10 cellular contexts compared by ENCODE assay signal in the genomic region with DNA sequence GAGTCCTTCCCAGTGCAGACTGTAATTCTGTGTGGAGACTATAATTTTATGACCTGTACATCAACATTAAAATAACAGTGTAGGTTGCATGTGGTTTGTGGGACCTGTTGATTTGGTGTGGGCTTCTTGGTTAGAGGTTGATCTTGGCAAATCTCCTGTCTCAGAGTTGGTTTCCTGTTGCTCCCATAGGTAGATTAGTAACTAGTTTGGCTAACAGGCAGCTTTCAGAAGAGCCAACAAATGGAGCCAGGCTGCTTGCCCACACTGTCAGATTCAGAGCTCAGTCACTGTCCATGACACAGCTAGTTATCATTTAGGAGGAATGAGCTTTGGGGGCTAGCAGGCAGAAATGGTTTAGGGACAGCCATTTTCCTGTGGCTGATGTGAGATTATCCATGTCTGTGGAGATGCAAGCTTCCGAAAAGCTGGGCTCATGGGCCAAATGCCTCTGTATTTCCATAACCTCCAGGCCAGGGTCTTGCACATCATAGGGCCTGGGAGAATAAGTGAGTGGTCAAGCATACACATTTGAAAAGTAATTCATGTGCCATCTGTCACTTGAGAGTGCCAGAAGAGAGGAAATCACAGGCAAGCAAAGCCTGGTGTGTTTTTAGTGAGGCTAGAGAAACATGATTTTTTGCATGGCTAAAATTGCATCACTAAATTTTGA. TPM values are rescaled to one million over a fixed set of nuclear protein-coding genes. Genes with fewer than 3 reads are reported as not detected.
DNase-seq lines count a peak whose midpoint lies in the region; ATAC-seq, FAIRE-seq and TF ChIP-seq lines count a peak whose summit lies in the region.
"Had no signal": no experiment of that assay in that cellular context is flagged by ENCODE, and none has a peak within 500 bp of the region (broad histone marks: within the 10 kb centered on the region; RNA-seq: fewer than 3 reads in every experiment).

No MANE protein-coding gene starts in this region.

- TF ChIP-seq POLR2A in H1 (IDR thresholded peaks at IDR 0.05; ENCODE audit: control extremely low read depth in 1 of 2, low read depth in 2 of 2, low read length in 2 of 2), result no peak

- no peak overlapping the region for H2BK12ac ChIP-seq in H1 (ENCODE audit: low read depth, low read length)

- no peak for TF ChIP-seq EP300 in H1 (IDR thresholded peaks at IDR 0.05; ENCODE audit: borderline replicate concordance in 1 of 2, low read depth in 2 of 2, low read length in 2 of 2)

- H2BK20ac ChIP-seq in H1 (ENCODE audit: low read length), result no peak overlapping the region

- H2BK120ac ChIP-seq in H1 (replicated peaks; ENCODE audit: low read depth, low read length), result no peak overlapping the region

- no peak overlapping the region for H2AFZ ChIP-seq in H1 (ENCODE audit: low read length)

- H4K91ac ChIP-seq in H1 (replicated peaks; ENCODE audit: insufficient read length, low read length), result no peak overlapping the region

- H3K9me3 ChIP-seq in H1 (ENCODE audit: insufficient read depth in 2 of 2, low read depth in 1 of 2, low read length in 1 of 2), result no peaks in the 10 kb centered on the region
- H3K9me3 ChIP-seq in skeletal muscle tissue (ENCODE audit: control insufficient read depth in 3 of 3, low read length in 3 of 3), result no peaks in the 10 kb centered on the region

- H4K20me1 ChIP-seq in H1 (replicated peaks in 1 of 2; ENCODE audit: control insufficient read depth in 1 of 2, insufficient read depth in 2 of 2, low read length in 2 of 2), result peaks cover 3 to 4% of the 10 kb centered on the region in 2 experiments

- no peak overlapping the region for H3K14ac ChIP-seq in H1 (ENCODE audit: insufficient read length)

- ATAC-seq in SK-N-SH treated with all-trans-retinoic acid at 6 μM for 48 hours (peak; percentile 36; the same call in 2 of the 3 replicates), HG02571 (IDR thresholded peaks at IDR 0.05; ENCODE audit: unreplicated experiment) (no peak), HG03175 (IDR thresholded peaks at IDR 0.05; ENCODE audit: unreplicated experiment) (no peak)

- H3K4me3 ChIP-seq in H1 (ENCODE audit: extremely low read depth in 1 of 4, insufficient read depth in 2 of 4, low read depth in 3 of 4, low read length in 4 of 4) (no peak overlapping the region), skeletal muscle tissue (ENCODE audit: low read length in 3 of 3) (no peak overlapping the region)

- no peaks in the 10 kb centered on the region for H3K27me3 ChIP-seq in H1 (replicated peaks in 1 of 4; ENCODE audit: control insufficient read depth in 3 of 4, extremely low read depth in 1 of 4, insufficient read depth in 3 of 4, low read length in 3 of 4)
- H3K27me3 ChIP-seq in skeletal muscle tissue (ENCODE audit: control insufficient read depth in 3 of 3, insufficient read depth in 3 of 3, low read length in 3 of 3), result no peaks in the 10 kb centered on the region

- H3K23me2 ChIP-seq in H1 (ENCODE audit: low read depth, low read length), result no peaks in the 10 kb centered on the region

- H3K18ac ChIP-seq in H1 (ENCODE audit: extremely low read depth, low read length), result no peak overlapping the region

- H3K79me2 ChIP-seq in H1 (ENCODE audit: control insufficient read depth in 1 of 2, insufficient read depth in 2 of 2, low read length in 2 of 2), result peaks cover 0 to 27% of the 10 kb centered on the region in 2 experiments; a peak in 2 of 4 replicates

- H2BK15ac ChIP-seq in H1 (ENCODE audit: low read length), result no peak overlapping the region

- H3K36me3 ChIP-seq in H1 (ENCODE audit: control insufficient read depth in 2 of 4, insufficient read depth in 4 of 4, low read length in 3 of 4) (no peaks in the 10 kb centered on the region; a peak in 1 of 8 replicates), skeletal muscle tissue (ENCODE audit: control insufficient read depth in 3 of 3, insufficient read depth in 3 of 3, low read length in 3 of 3) (peaks cover 0 to 2% (median under 1%) of the 10 kb centered on the region in 3 donors)

- H2AK5ac ChIP-seq in H1 (ENCODE audit: low read depth, low read length), result no peak overlapping the region

- POLR2A ChIA-PET in H1 (lab: Charles Lee; ENCODE audit: partially characterized antibody), result interaction anchor here (0.9 to 1.4 kb wide), 3 partner anchors 9 to 51 kb away, joined by 3 to 5 read pairs (median 3); no protein-coding TSS in a partner anchor

- H3K79me1 ChIP-seq in H1 (ENCODE audit: low read depth, low read length), result no peaks in the 10 kb centered on the region; the same call in none of the 2 replicates

- peak overlapping the region; percentile 36 for H2BK5ac ChIP-seq in H1 (ENCODE audit: low read depth, low read length)

- H3K4me1 ChIP-seq in H1 (replicated peaks in 1 of 4; ENCODE audit: control insufficient read depth in 3 of 4, insufficient read depth in 4 of 4, low read length in 3 of 4), result peaks cover 0 to 5% (median 0%) of the 10 kb centered on the region in 4 experiments; a peak in 1 of 7 replicates
- H3K4me1 ChIP-seq in skeletal muscle tissue (ENCODE audit: control insufficient read depth in 3 of 3, insufficient read depth in 3 of 3, low read length in 3 of 3), result peaks cover 15 to 21% (median 15%) of the 10 kb centered on the region in 3 donors

- no peak overlapping the region for H3K4ac ChIP-seq in H1 (replicated peaks; ENCODE audit: insufficient read length, low read depth, low read length)

- peak; percentile 45 for FAIRE-seq in GM19239 (lab: Jason Lieb, UNC)
- no peak for FAIRE-seq in H1 (lab: Jason Lieb, UNC)

- no peak overlapping the region; a peak in 1 of 7 replicates for H3K9ac ChIP-seq in H1 (replicated peaks in 1 of 4; ENCODE audit: extremely low read depth in 1 of 4, low read depth in 3 of 4, low read length in 3 of 4)
- no peak overlapping the region for H3K9ac ChIP-seq in skeletal muscle tissue (ENCODE audit: low read depth in 1 of 3, low read length in 3 of 3)
- H3K9ac ChIP-seq: KMS-11 had no signal

- WGBS in H1 (ENCODE audit: extremely low coverage in 1 of 2, insufficient coverage in 1 of 2, insufficient read length in 1 of 2, insufficient replicate concordance in 2 of 2, low coverage in 1 of 2, low lambda C conversion rate in 2 of 2, missing lambda C conversion rate in 1 of 2), 2 experiments, result 89% methylated on average over 1 of the region's 1 CpG; no CpG with 5 or more reads in 1 of the 2 experiments

- no peak overlapping the region for H4K5ac ChIP-seq in H1 (ENCODE audit: insufficient read length, low read depth, low read length)

- TF ChIP-seq RAD21 in H1 (IDR thresholded peaks at IDR 0.05 in 1 of 2, conservative IDR thresholded peaks at IDR 0.05 in 1 of 2; ENCODE audit: low read depth in 2 of 2, low read length in 2 of 2), result no peak

- H3K27ac ChIP-seq in H1 (ENCODE audit: low read depth, low read length), result no peak overlapping the region
- peak overlapping the region; percentile 42 for H3K27ac ChIP-seq in skeletal muscle tissue (ENCODE audit: low read depth, low read length)
- H3K27ac ChIP-seq: KMS-11 had no signal

- H3K4me2 ChIP-seq in H1 (ENCODE audit: insufficient read depth in 1 of 2, low read depth in 2 of 2, low read length in 2 of 2), result no peak overlapping the region
- H3K4me2 ChIP-seq: KMS-11 had no signal

- no peak for TF ChIP-seq CTCF in H1 (IDR thresholded peaks at IDR 0.05; ENCODE audit: control extremely low read depth in 1 of 3, insufficient read depth in 1 of 3, low read depth in 1 of 3, low read length in 3 of 3)

- DNase-seq in GM19239 (ENCODE audit: insufficient read length, low spot score) (no peak), H1 (ENCODE audit: low read depth in 1 of 2, low spot score in 2 of 2) (no peak), superior temporal gyrus (ENCODE audit: extremely low spot score) (no peak)
- DNase-seq: stimulated activated naive CD4-positive, alpha-beta T cell; T-helper 9 cell had no signal

- CTCF ChIA-PET in H1 (lab: Charles Lee; ENCODE audit: partially characterized antibody), result interaction anchor here (1.8 kb wide), 1 partner anchor 102 kb away, joined by 6 read pairs; no protein-coding TSS in a partner anchor

- no peak overlapping the region for H4K8ac ChIP-seq in H1 (ENCODE audit: extremely low read depth, insufficient read depth, low read length)

- H3K23ac ChIP-seq in H1 (ENCODE audit: insufficient read length), result no peak overlapping the region

- no peak overlapping the region for H3K56ac ChIP-seq in H1 (replicated peaks; ENCODE audit: insufficient read length, low read depth, low read length)

TF ChIP-seq in H1, 55 proteins besides CTCF, POLR2A, EP300 and RAD21 (continues in another document):
- TF ChIP-seq YY1 (IDR thresholded peaks at IDR 0.05; ENCODE audit: low read depth, low read length) (no peak), CHD2 (IDR thresholded peaks at IDR 0.05; ENCODE audit: low read length) (no peak)

RNA-seq across cellular contexts. Expression of a gene that starts 33.4 kb away (rescaled TPM):
- 31.3 and 31.6 TPM in 2 replicates for total RNA-seq in H1 (2021; fragmentation: NEBNext Ultra II Directional; extraction: Animal tissue kit (Norgen Biotek cat#: 25700))
- 41.2 and 54.8 TPM in 2 replicates for polyA plus RNA-seq in H1 (2011; rRNA removed)
- 40.7 TPM for polyA plus RNA-seq in H1 (2011; cell fraction: cytosol; rRNA removed)
- polyA plus RNA-seq in H1 (2011; cell fraction: nucleus; rRNA removed), result 51.2 TPM
- polyA plus RNA-seq in H1 (2012, experiment 1 of 2), result 21.6 to 34.6 TPM (median 32.5 TPM) in 4 replicates
- polyA plus RNA-seq in H1 (2012, experiment 2 of 2), result 28.2 TPM
- 20.3 TPM for polyA plus RNA-seq in H1 (2013, experiment 1 of 2)
- 19.7 TPM for polyA plus RNA-seq in H1 (2013, experiment 2 of 2)
- polyA minus RNA-seq in H1 (2011; rRNA and poly(A)+ RNA removed), result 26.9 and 30.1 TPM in 2 replicates
- polyA minus RNA-seq in H1 (2011; cell fraction: cytosol; rRNA and poly(A)+ RNA removed), result 18.4 TPM
- polyA minus RNA-seq in H1 (2011; cell fraction: nucleus; rRNA and poly(A)+ RNA removed), result 19.1 TPM
- total RNA-seq in skeletal muscle tissue, result 28.7 TPM

RNA-seq across cellular contexts. Expression of a gene that starts 54.6 kb away (rescaled TPM):
- 0.11 and 0.19 TPM in 2 replicates for total RNA-seq in H1 (2021; fragmentation: NEBNext Ultra II Directional; extraction: Animal tissue kit (Norgen Biotek cat#: 25700))
- 0.08 and 0.11 TPM in 2 replicates for polyA plus RNA-seq in H1 (2011; rRNA removed)
- 0.12 TPM for polyA plus RNA-seq in H1 (2011; cell fraction: cytosol; rRNA removed)
- 0.50 TPM for polyA plus RNA-seq in H1 (2011; cell fraction: nucleus; rRNA removed)
- polyA plus RNA-seq in H1 (2012, experiment 1 of 2), result 0.08 to 0.15 TPM (median 0.11 TPM) in 3 of 4 replicates, not detected in the other
- polyA plus RNA-seq in H1 (2012, experiment 2 of 2), result not detected
- 0.04 TPM for polyA plus RNA-seq in H1 (2013, experiment 1 of 2)
- 0.04 TPM for polyA plus RNA-seq in H1 (2013, experiment 2 of 2)
- 0.20 and 0.54 TPM in 2 replicates for polyA minus RNA-seq in H1 (2011; rRNA and poly(A)+ RNA removed)
- polyA minus RNA-seq in H1 (2011; cell fraction: cytosol; rRNA and poly(A)+ RNA removed), result 1.8 TPM
- 1.9 TPM for polyA minus RNA-seq in H1 (2011; cell fraction: nucleus; rRNA and poly(A)+ RNA removed)
- 1.6 TPM for total RNA-seq in skeletal muscle tissue

RNA-seq across cellular contexts. Expression of a gene that starts 55.4 kb away (rescaled TPM):
- 6.0 and 6.4 TPM in 2 replicates for total RNA-seq in H1 (2021; fragmentation: NEBNext Ultra II Directional; extraction: Animal tissue kit (Norgen Biotek cat#: 25700))
- polyA plus RNA-seq in H1 (2011; rRNA removed), result 1.3 and 2.7 TPM in 2 replicates
- polyA plus RNA-seq in H1 (2011; cell fraction: cytosol; rRNA removed), result 0.89 TPM
- 2.7 TPM for polyA plus RNA-seq in H1 (2011; cell fraction: nucleus; rRNA removed)
- polyA plus RNA-seq in H1 (2012, experiment 1 of 2), result 3.6 to 5.1 TPM (median 4.4 TPM) in 4 replicates
- 3.1 TPM for polyA plus RNA-seq in H1 (2012, experiment 2 of 2)
- 3.0 TPM for polyA plus RNA-seq in H1 (2013, experiment 1 of 2)
- polyA plus RNA-seq in H1 (2013, experiment 2 of 2), result 2.9 TPM
- polyA minus RNA-seq in H1 (2011; rRNA and poly(A)+ RNA removed), result 1.0 and 1.1 TPM in 2 replicates
- 3.6 TPM for polyA minus RNA-seq in H1 (2011; cell fraction: cytosol; rRNA and poly(A)+ RNA removed)
- polyA minus RNA-seq in H1 (2011; cell fraction: nucleus; rRNA and poly(A)+ RNA removed), result 4.6 TPM
- total RNA-seq in skeletal muscle tissue, result 1.0 TPM
